10 cellular contexts compared by ENCODE assay signal in the genomic region with DNA sequence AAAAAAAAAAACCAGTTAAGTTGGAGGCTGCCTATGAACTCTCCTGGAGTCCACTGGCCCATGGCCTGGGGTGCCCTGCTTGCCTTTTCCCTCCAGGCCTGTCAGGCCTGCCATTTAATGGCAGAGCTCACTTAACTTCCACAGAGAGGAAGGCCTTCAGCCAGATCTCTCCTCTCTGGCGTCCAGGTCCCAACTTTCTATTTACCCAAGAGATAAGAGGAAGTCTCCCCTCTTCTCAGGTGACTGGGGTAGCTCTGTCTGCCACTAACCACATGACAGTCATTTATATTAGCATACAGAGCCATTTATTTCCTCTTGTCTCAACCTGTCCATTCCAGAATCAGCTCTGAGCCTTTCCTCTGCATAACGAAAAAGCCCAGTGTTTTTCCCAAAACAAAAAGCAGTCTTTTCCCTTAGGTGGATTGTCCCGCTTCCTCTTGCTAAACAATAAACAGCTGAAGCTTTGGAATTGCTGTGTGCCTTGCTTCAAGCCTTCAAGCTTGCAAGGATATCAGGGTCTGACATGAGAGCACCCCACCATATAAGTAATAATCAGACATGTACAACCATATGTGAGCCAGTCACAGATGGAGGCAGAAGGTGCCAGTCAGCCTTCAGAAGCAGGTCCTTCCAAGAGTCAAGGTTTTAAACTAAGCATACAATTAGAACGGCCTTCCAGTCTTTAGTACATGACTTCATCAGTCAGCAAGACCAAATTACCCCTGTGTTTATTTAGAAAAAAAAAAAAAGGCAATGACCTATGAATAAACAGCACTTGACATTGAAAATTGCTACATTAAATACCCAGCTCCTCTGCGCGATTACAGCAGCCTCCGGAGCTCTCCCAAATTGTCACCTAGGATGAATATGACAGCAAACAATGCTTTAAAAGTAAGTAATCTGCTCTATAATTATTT. TPM values are rescaled to one million over a fixed set of nuclear protein-coding genes. Genes with fewer than 3 reads are reported as not detected.
A peak's percentile ranks its signal among the peaks of the same experiment; 100 is the strongest.
DNase-seq lines count a peak whose midpoint lies in the region; ATAC-seq and TF ChIP-seq lines count a peak whose summit lies in the region.
"Had no signal": no experiment of that assay in that cellular context is flagged by ENCODE, and none has a peak within 500 bp of the region (broad histone marks: within the 10 kb centered on the region; RNA-seq: fewer than 3 reads in every experiment).

No MANE protein-coding gene starts in this region.

- H3K79me2 ChIP-seq in neural cell (replicated peaks; ENCODE audit: insufficient read depth, low read length), result no peaks in the 10 kb centered on the region

- H3K4me1 ChIP-seq in adrenal gland (replicated peaks in 1 of 2), result peaks cover 15 to 28% of the 10 kb centered on the region in 2 donors

- peak overlapping the region; percentile 7 for H3K4me2 ChIP-seq in neural cell (ENCODE audit: low read length)
- H3K4me2 ChIP-seq: KMS-11 had no signal

- intact Hi-C loops in adrenal gland (cut with DNase I), result no loop called here

- TF ChIP-seq RAD21 in neural cell (conservative IDR thresholded peaks at IDR 0.05), result no peak

- H4K20me1 ChIP-seq in neural cell (ENCODE audit: insufficient read depth), result no peaks in the 10 kb centered on the region

- peaks cover 8% of the 10 kb centered on the region for H3F3A ChIP-seq in neural cell (ENCODE audit: insufficient read depth, low read length, poor library complexity, severe bottlenecking)

- 43 to 55% (median 45%) methylated on average over 7 of the region's 7 CpGs for WGBS in adrenal gland, 4 donors

- H3K9me3 ChIP-seq in adrenal gland (replicated peaks in 1 of 3) (no peaks in the 10 kb centered on the region), neural cell (ENCODE audit: low read length) (no peaks in the 10 kb centered on the region)

- in situ Hi-C loops in GM13976 (cut with MboI; ENCODE audit: low sequenced_read_pairs, unreplicated experiment), result no loop called here

- peak overlapping the region in 4 of 5 donors; percentile 12 to 69 (median 60) for H3K27ac ChIP-seq in adrenal gland
- H3K27ac ChIP-seq in neural cell (ENCODE audit: low read length), result peak overlapping the region; percentile 91
- H3K27ac ChIP-seq: KMS-11 had no signal

- DNase-seq in DMS79 treated with DMSO at 0.1 percent for 48 hours (lab: John Stamatoyannopoulos, UW) (peak; percentile 94), NCI-H2029 (lab: John Stamatoyannopoulos, UW) (peak; percentile 75), adrenal gland (peak in 1 of 7 donors; percentile 31), DMS114 treated with DMSO at 0.1 percent for 48 hours (lab: John Stamatoyannopoulos, UW; ENCODE audit: unreplicated experiment) (no peak), GM13976 (ENCODE audit: low spot score) (no peak), ecto neural progenitor cell (ENCODE audit: low spot score) (no peak)
- DNase-seq: activated effector memory CD4-positive, alpha-beta T cell treated with Interleukin-2 at 50 U/mL for 16 hours had no signal

- H3K36me3 ChIP-seq in adrenal gland (replicated peaks in 1 of 2) (no peaks in the 10 kb centered on the region), neural cell (ENCODE audit: insufficient read depth, low read length) (no peaks in the 10 kb centered on the region)

- H2AFZ ChIP-seq in neural cell (ENCODE audit: low read depth, low read length), result peak overlapping the region; percentile 57

- no peaks in the 10 kb centered on the region for H3K9me2 ChIP-seq in neural cell (ENCODE audit: insufficient read depth, low read length)

- TF ChIP-seq EP300 in neural cell (conservative IDR thresholded peaks at IDR 0.05; ENCODE audit: poor library complexity, severe bottlenecking), result no peak

- peak overlapping the region; percentile 54 for H3K9ac ChIP-seq in neural cell (ENCODE audit: low read length)
- H3K9ac ChIP-seq: KMS-11 had no signal

- no peaks in the 10 kb centered on the region for H3K27me3 ChIP-seq in adrenal gland
- H3K27me3 ChIP-seq in neural cell (ENCODE audit: insufficient read depth, low read depth, low read length), result no peaks in the 10 kb centered on the region

- no peak overlapping the region for H3K4me3 ChIP-seq in adrenal gland
- peak overlapping the region; percentile 33 for H3K4me3 ChIP-seq in neural cell (ENCODE audit: low read length)

- TF ChIP-seq CTCF in adrenal gland (IDR thresholded peaks at IDR 0.05) (no peak), neural cell (IDR thresholded peaks at IDR 0.05; ENCODE audit: poor library complexity, severe bottlenecking) (no peak), GM13976 (IDR thresholded peaks at IDR 0.05; ENCODE audit: borderline replicate concordance, control extremely low read depth, extremely low read depth, insufficient read depth, missing control alignments) (no peak)

- no peak for ATAC-seq in GM19023 (IDR thresholded peaks at IDR 0.05; ENCODE audit: unreplicated experiment)

- TF ChIP-seq POLR2A in adrenal gland (IDR thresholded peaks at IDR 0.05), result no peak

TF ChIP-seq in neural cell, 6 proteins besides CTCF, POLR2A, EP300 and RAD21:
- TF ChIP-seq MXI1 (conservative IDR thresholded peaks at IDR 0.05; ENCODE audit: poor library complexity, severe bottlenecking) (no peak), POLR2AphosphoS5 (IDR thresholded peaks at IDR 0.05) (peak; percentile 13)
TF ChIP-seq in neural cell: peak in this region for 1.

RNA-seq across cellular contexts. Expression of a gene that starts 50.1 kb away (rescaled TPM):
- total RNA-seq in adrenal gland, result 100 to 1,000 TPM; 454 to 751 (median 594) TPM
- polyA plus RNA-seq in adrenal gland, result 1,000 to 10,000 TPM in 1 of 3 donors, 100 to 1,000 TPM in 2; 452 to 1,243 (median 521) TPM
- polyA plus RNA-seq in neural cell, result 2,754 and 3,027 TPM in 2 replicates
- polyA minus RNA-seq in neural cell, result 581 and 749 TPM in 2 replicates

Comparison
In these comparisons a context has a peak if more than half of its experiments do, and no peak if none do; other contexts are left out.
1. DNase-seq: peak in DMS79 treated with DMSO at 0.1 percent for 48 hours (single experiment) and NCI-H2029 (single experiment); none in DMS114 treated with DMSO at 0.1 percent for 48 hours (single experiment), GM13976 (single experiment) and ecto neural progenitor cell (single experiment).